ENCODE assay signal across 9 cellular contexts in genomic region chr11:114162719-114163123, GRCh38.
A peak's percentile ranks its signal among the peaks of the same experiment; 100 is the strongest.
DNase-seq lines count a peak whose midpoint lies in the region; ATAC-seq and TF ChIP-seq lines count a peak whose summit lies in the region.
"Had no signal": no experiment of that assay in that cellular context is flagged by ENCODE, and none has a peak within 500 bp of the region (broad histone marks: within the 10 kb centered on the region; RNA-seq: fewer than 3 reads in every experiment).

No MANE protein-coding gene starts in this region.

- POLR2A ChIA-PET in AG04449 (lab: Yijun Ruan, JAX), result no interaction called here

- no peaks in the 10 kb centered on the region for H3K36me3 Mint-ChIP-seq in stimulated activated memory B cell treated with anti-CD40 and anti-IgM and Interleukin-4, amounts not matched to agents 10 μg/mL and 1 μg/mL and 100 μg/mL, for 72 hours
- H3K36me3 Mint-ChIP-seq: activated naive CD4-positive, alpha-beta T cell treated with anti-CD3 and anti-CD28 coated beads, Interleukin-2, amount 50 U/mL, for 24 hours had no signal

- no peak for TF ChIP-seq CTCF in AG04449 (IDR thresholded peaks at IDR 0.05; ENCODE audit: insufficient read depth, low read length, missing control alignments)
- TF ChIP-seq CTCF in retinal pigment epithelial cell (conservative IDR thresholded peaks at IDR 0.05; ENCODE audit: low read depth, low read length), result no peak
- no peak for TF ChIP-seq CTCF in GM10266 (IDR thresholded peaks at IDR 0.05; ENCODE audit: control insufficient read depth, insufficient read depth, low read depth, missing control alignments)

- H3K4me3 Mint-ChIP-seq in stimulated activated memory B cell treated with anti-CD40 and anti-IgM and Interleukin-4, amounts not matched to agents 10 μg/mL and 1 μg/mL and 100 μg/mL, for 72 hours, result no peak overlapping the region
- H3K4me3 Mint-ChIP-seq: activated naive CD4-positive, alpha-beta T cell treated with anti-CD3 and anti-CD28 coated beads, Interleukin-2, amount 50 U/mL, for 24 hours had no signal

- H3K4me1 Mint-ChIP-seq in stimulated activated memory B cell treated with anti-CD40 and anti-IgM and Interleukin-4, amounts not matched to agents 10 μg/mL and 1 μg/mL and 100 μg/mL, for 72 hours, result peaks cover 44% of the 10 kb centered on the region

- no peak overlapping the region for H3K4me3 ChIP-seq in AG04449 (ENCODE audit: low read depth, low read length)
- no peak overlapping the region for H3K4me3 ChIP-seq in retinal pigment epithelial cell (ENCODE audit: low read length)

- DNase-seq in AG04449 (ENCODE audit: low read depth, low spot score) (peak; percentile 72), LHCN-M2 (ENCODE audit: low read depth) (peak; percentile 99), amniotic epithelial cell (ENCODE audit: low read depth) (peak; percentile 100), left cardiac atrium (peak; percentile 89), retinal pigment epithelial cell (ENCODE audit: low read depth) (peak; percentile 92), GM19238 (ENCODE audit: insufficient read length, low spot score) (no peak), GM10266 (ENCODE audit: extremely low spot score) (no peak)

- no peak overlapping the region for H3K27ac Mint-ChIP-seq in stimulated activated memory B cell treated with anti-CD40 and anti-IgM and Interleukin-4, amounts not matched to agents 10 μg/mL and 1 μg/mL and 100 μg/mL, for 72 hours

- H3K27me3 Mint-ChIP-seq in stimulated activated memory B cell treated with anti-CD40 and anti-IgM and Interleukin-4, amounts not matched to agents 10 μg/mL and 1 μg/mL and 100 μg/mL, for 72 hours, result peaks cover 3% of the 10 kb centered on the region
- H3K27me3 Mint-ChIP-seq: activated naive CD4-positive, alpha-beta T cell treated with anti-CD3 and anti-CD28 coated beads, Interleukin-2, amount 50 U/mL, for 24 hours had no signal

- CTCF ChIA-PET in AG04449 (lab: Yijun Ruan, JAX), result no interaction called here

- peak; percentile 80 to 81 for ATAC-seq in left cardiac atrium
- no peak for ATAC-seq in stimulated activated memory B cell treated with anti-CD40 and anti-IgM and Interleukin-4, amounts not matched to agents 10 μg/mL and 1 μg/mL and 100 μg/mL, for 72 hours

- intact Hi-C loops in left cardiac atrium (cut with DNase I), result loop anchor here in 1 of 2 donors (2.0 to 5.0 kb wide), 2 partner anchors 16 to 90 kb away; no protein-coding TSS in a partner anchor

- no peaks in the 10 kb centered on the region for H3K9me3 Mint-ChIP-seq in stimulated activated memory B cell treated with anti-CD40 and anti-IgM and Interleukin-4, amounts not matched to agents 10 μg/mL and 1 μg/mL and 100 μg/mL, for 72 hours
- H3K9me3 Mint-ChIP-seq: activated naive CD4-positive, alpha-beta T cell treated with anti-CD3 and anti-CD28 coated beads, Interleukin-2, amount 50 U/mL, for 24 hours had no signal

Comparison
In these comparisons a context has a peak if more than half of its experiments do, and no peak if none do; other contexts are left out.
1. DNase-seq: peak in AG04449 (single experiment), LHCN-M2 (single experiment), amniotic epithelial cell (single experiment), left cardiac atrium (single experiment) and retinal pigment epithelial cell (single experiment); none in GM19238 (single experiment) and GM10266 (single experiment).